ENCODE assay signal across 12 cellular contexts in genomic region chr10:24645784-24646183, GRCh38.
A peak's percentile ranks its signal among the peaks of the same experiment; 100 is the strongest.
DNase-seq lines count a peak whose midpoint lies in the region; ATAC-seq, FAIRE-seq and TF ChIP-seq lines count a peak whose summit lies in the region.
"Had no signal": no experiment of that assay in that cellular context is flagged by ENCODE, and none has a peak within 500 bp of the region (broad histone marks: within the 10 kb centered on the region; RNA-seq: fewer than 3 reads in every experiment).

No MANE protein-coding gene starts in this region.

- no peaks in the 10 kb centered on the region for H3K9me1 ChIP-seq in endothelial cell of umbilical vein (replicated peaks; ENCODE audit: control insufficient read depth, extremely low read depth, insufficient read depth, low read length)

- FAIRE-seq in endothelial cell of umbilical vein (lab: Jason Lieb, UNC) = peak; percentile 37
- FAIRE-seq: astrocyte had no signal

- no peak for TF ChIP-seq POLR2A in endothelial cell of umbilical vein (IDR thresholded peaks at IDR 0.05; ENCODE audit: low read depth, low read length)

- H2AFZ ChIP-seq in endothelial cell of umbilical vein (ENCODE audit: low read depth, low read length) = no peak overlapping the region

- H3K9ac ChIP-seq in endothelial cell of umbilical vein (replicated peaks; ENCODE audit: extremely low read depth, insufficient read depth, low read length) = no peak overlapping the region

- intact Hi-C loops in endothelial cell of umbilical vein (cut with micrococcal nuclease) = loop anchor here (5.0 to 10.0 kb wide), 2 partner anchors 212 to 579 kb away; no protein-coding TSS in a partner anchor
- intact Hi-C loops in posterior cingulate gyrus (cut with DNase I) = loop anchor here (10.0 kb wide), 1 partner anchor 439 kb away; no protein-coding TSS in a partner anchor

- no TSS peak for BruUV-seq in endothelial cell of umbilical vein (replicated peaks; lab: Mats Ljungman, UMichigan)

- H3K4me2 ChIP-seq in endothelial cell of umbilical vein (ENCODE audit: insufficient read depth, low read length) = peak overlapping the region; percentile 20

- H3K79me2 ChIP-seq in endothelial cell of umbilical vein (ENCODE audit: control insufficient read depth, insufficient read depth, low read length) = peaks cover 38% of the 10 kb centered on the region

- peaks cover 27% of the 10 kb centered on the region for H3K4me1 ChIP-seq in endothelial cell of umbilical vein (ENCODE audit: control insufficient read depth, extremely low read depth, insufficient read depth, low read length)

- DNase-seq in A172 (ENCODE audit: low spot score) = peak; percentile 28
- DNase-seq in NCI-H69 (lab: John Stamatoyannopoulos, UW) = peak; percentile 25
- peak; percentile 76 for DNase-seq in endothelial cell of umbilical vein (ENCODE audit: low read depth, low spot score)
- DNase-seq in posterior cingulate gyrus = no peak
- DNase-seq in foreskin melanocyte = no peak
- DNase-seq: NCI-H1436 treated with DMSO at 0.1 percent for 48 hours, right cardiac atrium had no signal

- no peak for TF ChIP-seq CTCF in endothelial cell of umbilical vein (IDR thresholded peaks at IDR 0.05; ENCODE audit: extremely low read depth in 1 of 2, insufficient read depth in 1 of 2, low read depth in 1 of 2, low read length in 2 of 2)

- peak; percentile 49 for ATAC-seq in GM18909 (IDR thresholded peaks at IDR 0.05; ENCODE audit: poor library complexity, unreplicated experiment)
- ATAC-seq in GM18867 (IDR thresholded peaks at IDR 0.05; ENCODE audit: unreplicated experiment) = no peak
- no peak for ATAC-seq in HG03135 (IDR thresholded peaks at IDR 0.05; ENCODE audit: unreplicated experiment)
- ATAC-seq: right cardiac atrium had no signal

- H3K27ac ChIP-seq in endothelial cell of umbilical vein (ENCODE audit: insufficient read depth, low read depth, low read length) = peak overlapping the region; percentile 40
- H3K27ac ChIP-seq: HL-60 had no signal

- CTCF ChIA-PET in endothelial cell of umbilical vein (lab: Charles Lee) = interaction anchor here (0.9 to 3.3 kb wide), 5 partner anchors 10 to 435 kb away, joined by 3 to 17 read pairs (median 5); no protein-coding TSS in a partner anchor

- H3K4me3 ChIP-seq in endothelial cell of umbilical vein (replicated peaks in 1 of 3; ENCODE audit: insufficient read depth in 1 of 3, low read depth in 1 of 3, low read length in 3 of 3) = no peak overlapping the region

- no peaks in the 10 kb centered on the region for H3K9me3 ChIP-seq in endothelial cell of umbilical vein (replicated peaks; ENCODE audit: control insufficient read depth, insufficient read depth, low read length)

- POLR2A ChIA-PET in endothelial cell of umbilical vein (lab: Charles Lee) = no interaction called here

- no peaks in the 10 kb centered on the region for H3K36me3 ChIP-seq in endothelial cell of umbilical vein (ENCODE audit: control insufficient read depth in 2 of 2, extremely low read depth in 1 of 2, insufficient read depth in 2 of 2, low read length in 2 of 2)

- dilution Hi-C loops in endothelial cell of umbilical vein (cut with MboI; ENCODE audit: extremely low pct_ligation_motif_present, low sequenced_read_pairs) = no loop called here

- H3K27me3 ChIP-seq in endothelial cell of umbilical vein (ENCODE audit: control insufficient read depth in 2 of 2, insufficient read depth in 2 of 2, low read length in 2 of 2) = no peaks in the 10 kb centered on the region

- no peaks in the 10 kb centered on the region for H4K20me1 ChIP-seq in endothelial cell of umbilical vein (replicated peaks; ENCODE audit: control insufficient read depth, extremely low read depth, insufficient read depth, low read length)

TF ChIP-seq in endothelial cell of umbilical vein, 7 proteins besides CTCF, POLR2A, EP300 and RAD21:
- TF ChIP-seq GATA2 (IDR thresholded peaks at IDR 0.05; ENCODE audit: insufficient read depth, insufficient read length, low read depth, low read length) (peak; percentile 78), FOS (IDR thresholded peaks at IDR 0.05; ENCODE audit: borderline replicate concordance, insufficient read depth, low read length) (peak; percentile 85), POLR2AphosphoS5 (IDR thresholded peaks at IDR 0.05; ENCODE audit: insufficient read depth, low read depth, low read length) (peak; percentile 66), EZH2 (IDR thresholded peaks at IDR 0.05; ENCODE audit: borderline replicate concordance, low read depth, low read length, severe bottlenecking) (no peak), MAX (IDR thresholded peaks at IDR 0.05; ENCODE audit: insufficient read depth, insufficient read length) (peak; percentile 11), MYC (IDR thresholded peaks at IDR 0.05; ENCODE audit: low read depth, low read length) (peak; percentile 27), JUN (IDR thresholded peaks at IDR 0.05; ENCODE audit: borderline replicate concordance, insufficient read depth, insufficient read length, low read depth) (peak; percentile 63)

Comparison
In these comparisons a context has a peak if more than half of its experiments do, and no peak if none do; other contexts are left out.
1. DNase-seq: peak in A172 (single experiment), NCI-H69 (single experiment) and endothelial cell of umbilical vein (single experiment); none in posterior cingulate gyrus (0 of 10) and foreskin melanocyte (single experiment).